Comparison of ENCODE assay signal across 17 cellular contexts in the genomic region with DNA sequence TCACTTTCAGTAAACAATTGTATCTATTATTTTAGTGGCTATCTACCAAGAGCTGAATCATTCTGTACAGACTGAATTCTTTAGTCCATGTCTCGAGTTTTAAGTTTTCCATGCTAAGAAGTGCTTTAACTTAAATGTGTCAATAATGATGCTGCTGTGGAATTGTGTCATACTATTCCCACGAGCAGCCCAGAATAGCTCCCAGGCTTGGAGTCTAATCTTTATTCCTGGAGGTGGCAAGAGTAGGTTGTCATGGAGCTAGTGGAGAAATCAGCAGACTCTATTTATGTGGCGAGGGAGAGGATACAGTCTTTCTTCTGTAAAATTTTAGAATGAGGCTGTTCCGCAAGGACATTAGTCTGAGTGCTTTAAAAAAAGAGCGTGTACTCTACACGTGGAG.
"Had no signal": no experiment of that assay in that cellular context is flagged by ENCODE, and none has a peak within 500 bp of the region (broad histone marks: within the 10 kb centered on the region; RNA-seq: fewer than 3 reads in every experiment).

No MANE protein-coding gene starts in this region.

- ATAC-seq: left lobe of liver; natural killer cell; stimulated activated naive B cell treated with anti-CD40 and anti-IgM and Interleukin-4, amounts not matched to agents 10 μg/mL and 1 μg/mL and 100 μg/mL, for 72 hours had no signal

- H3K27me3 ChIP-seq: heart right ventricle, ovary, tibial artery had no signal

- H3K27ac ChIP-seq: heart right ventricle, ovary, tibial artery had no signal

- H3K4me1 ChIP-seq: heart right ventricle had no signal

- FAIRE-seq: astrocyte, frontal cortex, urothelium cell line had no signal

- DNase-seq: activated CD4-positive, alpha-beta memory T cell treated with anti-CD3 and anti-CD28 coated beads, Interleukin-2, amount 10 ng/mL, durations not matched to agents 7 days and 5 days; activated CD4-positive, alpha-beta T cell treated with anti-CD3 and anti-CD28 coated beads for 4 hours; activated naive CD4-positive, alpha-beta T cell treated with anti-CD3 and anti-CD28 coated beads, Interleukin-2, amount 10 ng/mL, durations not matched to agents 7 days and 5 days; activated T-cell treated with anti-CD3 and anti-CD28 coated beads, Interleukin-2, amount 50 U/mL, for 24 hours; central memory CD4-positive, alpha-beta T cell; effector memory CD4-positive, alpha-beta T cell; heart right ventricle; natural killer cell; ovary; stimulated activated CD4-positive, alpha-beta T cell treated with anti-CD3 and anti-CD28 coated beads, Interleukin-4, amount 100 ng/mL, for 1 hour; stimulated activated naive B cell treated with anti-CD40 and anti-IgM and Interleukin-4, amounts not matched to agents 10 μg/mL and 1 μg/mL and 100 μg/mL, for 72 hours; T-helper 2 cell; tibial artery had no signal

- H3K36me3 ChIP-seq: heart right ventricle, ovary, tibial artery had no signal

- H3K9me3 ChIP-seq: heart right ventricle, ovary, tibial artery had no signal

- H3K4me3 ChIP-seq: heart right ventricle, ovary, tibial artery had no signal
